Comparison of ENCODE assay signal across 1 cellular context in genomic region chr6:51913265-51913664, GRCh38.
TF ChIP-seq lines count a peak whose summit lies in the region.

No MANE protein-coding gene starts in this region.

TF ChIP-seq in SK-N-SH, 30 proteins besides CTCF, POLR2A, EP300 and RAD21 (continued from another document):
- no peak for TF ChIP-seq FOSL2 (IDR thresholded peaks at IDR 0.05; ENCODE audit: borderline replicate concordance, low read depth)
- TF ChIP-seq GABPA (IDR thresholded peaks at IDR 0.05; ENCODE audit: low read depth), result no peak
- TF ChIP-seq EZH2phosphoT487 (IDR thresholded peaks at IDR 0.05; ENCODE audit: borderline replicate concordance, low read depth), result no peak
- no peak for TF ChIP-seq GATA2 (CRISPR knock-in tag; IDR thresholded peaks at IDR 0.05)
